Comparison of ENCODE assay signal across 18 cellular contexts in the genomic region with DNA sequence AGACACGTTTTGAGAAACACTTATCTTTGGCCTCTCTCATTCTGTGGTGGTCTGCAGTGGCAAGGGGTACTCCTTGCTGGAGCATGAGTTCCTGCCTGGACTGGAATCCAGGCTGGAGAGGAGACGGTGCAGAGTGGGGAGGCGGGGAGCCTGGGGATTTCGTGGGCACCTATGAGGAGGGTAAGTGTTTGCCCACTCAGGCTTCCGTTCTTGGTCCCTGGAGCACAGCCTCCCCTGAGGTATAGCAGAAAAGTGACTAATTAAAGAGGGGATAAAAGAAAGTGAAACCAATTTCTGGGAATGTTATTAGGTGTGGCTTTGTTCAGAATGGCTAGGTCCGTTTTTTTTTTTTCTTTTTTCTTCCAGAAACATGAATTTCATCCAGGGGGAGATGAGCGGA.
DNase-seq lines count a peak whose midpoint lies in the region; ATAC-seq, FAIRE-seq and TF ChIP-seq lines count a peak whose summit lies in the region.
"Had no signal": no experiment of that assay in that cellular context is flagged by ENCODE, and none has a peak within 500 bp of the region (broad histone marks: within the 10 kb centered on the region; RNA-seq: fewer than 3 reads in every experiment).

No MANE protein-coding gene starts in this region.

- 65 to 68% methylated on average over 7 of the region's 7 CpGs for WGBS in body of pancreas, 2 donors
- 15 to 48% (median 45%) methylated on average over 7 of the region's 7 CpGs for WGBS in small intestine, 3 donors

- peaks cover 22% of the 10 kb centered on the region for H3K4me1 ChIP-seq in DND-41 (ENCODE audit: insufficient read depth, low read length)
- peaks cover 29% of the 10 kb centered on the region for H3K4me1 ChIP-seq in body of pancreas
- peaks cover 3 to 11% of the 10 kb centered on the region in 2 donors for H3K4me1 ChIP-seq in small intestine (ENCODE audit: control insufficient read depth in 2 of 2, insufficient read depth in 1 of 2, low read depth in 1 of 2, low read length in 1 of 2)

- TF ChIP-seq CTCF in DND-41 (IDR thresholded peaks at IDR 0.05; ENCODE audit: borderline replicate concordance, extremely low read depth, low read length, poor library complexity, severe bottlenecking) (no peak), body of pancreas (IDR thresholded peaks at IDR 0.05) (no peak)

- peaks cover 14% of the 10 kb centered on the region; the same call in 1 of the 2 replicates for H4K20me1 ChIP-seq in DND-41 (ENCODE audit: insufficient read depth, low read length)

- ATAC-seq in DND-41 (ENCODE audit: insufficient read depth, low read depth) (peak; percentile 43; the same call in 2 of the 3 replicates), body of pancreas (peak; percentile 50), HG02642 (IDR thresholded peaks at IDR 0.05; ENCODE audit: poor library complexity, unreplicated experiment) (no peak)
- ATAC-seq: stimulated activated naive CD8-positive, alpha-beta T cell treated with anti-CD3 and anti-CD28 coated beads, Interleukin-15, Interleukin-2, amounts not matched to agents 100 U/mL and 50 U/mL, for 24 hours had no signal

- no peak for FAIRE-seq in small intestine (lab: Jason Lieb, UNC)
- no peak for FAIRE-seq in HTR-8/SVneo (lab: Jason Lieb, UNC)
- FAIRE-seq: bronchial epithelial cell, H54 had no signal

- no peak overlapping the region; the same call in 1 of the 2 replicates for H3K9ac ChIP-seq in DND-41 (ENCODE audit: low read depth, low read length)
- H3K9ac ChIP-seq: KMS-11, parathyroid adenoma had no signal

- H3K4me2 ChIP-seq in DND-41 (ENCODE audit: insufficient read depth, low read length), result peak overlapping the region; percentile 24; the same call in 1 of the 2 replicates
- H3K4me2 ChIP-seq: KMS-11 had no signal

- no peak overlapping the region for H2AFZ ChIP-seq in DND-41 (ENCODE audit: low read depth, low read length)
- H2AFZ ChIP-seq: parathyroid adenoma had no signal

- TF ChIP-seq POLR2A in body of pancreas (IDR thresholded peaks at IDR 0.05), result no peak

- peaks cover 16% of the 10 kb centered on the region for H3K79me2 ChIP-seq in DND-41 (ENCODE audit: insufficient read depth, low read length)
- H3K79me2 ChIP-seq: parathyroid adenoma had no signal

- no peaks in the 10 kb centered on the region for H3K9me3 ChIP-seq in DND-41 (ENCODE audit: insufficient read depth, low read length, severe bottlenecking)
- no peaks in the 10 kb centered on the region for H3K9me3 ChIP-seq in body of pancreas
- H3K9me3 ChIP-seq in small intestine (ENCODE audit: control insufficient read depth, low read depth), result no peaks in the 10 kb centered on the region
- H3K9me3 ChIP-seq: tibial nerve had no signal

- H3K36me3 ChIP-seq in DND-41 (ENCODE audit: insufficient read depth, low read length) (no peaks in the 10 kb centered on the region), body of pancreas (replicated peaks in 1 of 2; ENCODE audit: insufficient read depth in 1 of 2, low read depth in 2 of 2) (no peaks in the 10 kb centered on the region), small intestine (ENCODE audit: control insufficient read depth in 2 of 2, insufficient read depth in 2 of 2, low read length in 2 of 2) (no peaks in the 10 kb centered on the region)
- H3K36me3 ChIP-seq: tibial nerve, WERI-Rb-1 had no signal

- H3K27ac ChIP-seq in DND-41 (ENCODE audit: low read length), result peak overlapping the region; percentile 54
- H3K27ac ChIP-seq in body of pancreas, result peak overlapping the region in 3 of 4 donors; percentile 7 to 45 (median 43)
- peak overlapping the region in 1 of 2 donors; percentile 64 for H3K27ac ChIP-seq in small intestine (ENCODE audit: low read depth in 1 of 2, low read length in 1 of 2)
- H3K27ac ChIP-seq: KMS-11, parathyroid adenoma, tibial nerve, WERI-Rb-1 had no signal

- intact Hi-C loops in body of pancreas (cut with DNase I), result no loop called here

- no peaks in the 10 kb centered on the region for H3K27me3 ChIP-seq in DND-41 (ENCODE audit: insufficient read depth, low read length, poor library complexity)
- no peaks in the 10 kb centered on the region for H3K27me3 ChIP-seq in body of pancreas
- H3K27me3 ChIP-seq in small intestine (ENCODE audit: control insufficient read depth in 2 of 2, insufficient read depth in 2 of 2, low read length in 2 of 2), result no peaks in the 10 kb centered on the region
- H3K27me3 ChIP-seq: tibial nerve had no signal

- DNase-seq in DND-41, result no peak
- no peak for DNase-seq in body of pancreas
- DNase-seq in kidney tubule cell (ENCODE audit: low spot score), result peak; percentile 45
- DNase-seq in small intestine, result peak; percentile 79
- no peak for DNase-seq in HTR-8/SVneo (ENCODE audit: insufficient read length, low spot score)
- no peak for DNase-seq in iPS-NIHi11 (ENCODE audit: low spot score)
- DNase-seq: activated CD4-positive, alpha-beta T cell treated with anti-CD3 and anti-CD28 coated beads, Interleukin-2, amount 50 U/mL, for 48 hours; activated gamma-delta T cell treated with Interleukin-2 at 50 U/mL for 16 hours; NCI-H187; NCI-H2227 treated with DMSO at 0.1 percent for 48 hours; stimulated activated naive CD8-positive, alpha-beta T cell treated with anti-CD3 and anti-CD28 coated beads, Interleukin-15, Interleukin-2, amounts not matched to agents 100 U/mL and 50 U/mL, for 24 hours; WERI-Rb-1 had no signal

- H3K4me3 ChIP-seq in DND-41 (ENCODE audit: low read depth in 1 of 2, low read length in 2 of 2) (no peak overlapping the region; a peak in 1 of 4 replicates), body of pancreas (no peak overlapping the region), small intestine (ENCODE audit: low read depth in 1 of 2, low read length in 2 of 2) (no peak overlapping the region)
- H3K4me3 ChIP-seq: tibial nerve had no signal

Comparison
In these comparisons a context has a peak if more than half of its experiments do, and no peak if none do; other contexts are left out.
1. DNase-seq: peak in kidney tubule cell (single experiment) and small intestine (single experiment); none in DND-41 (single experiment), body of pancreas (0 of 4), HTR-8/SVneo (single experiment) and iPS-NIHi11 (single experiment).